9 cellular contexts compared by ENCODE assay signal in the genomic region with DNA sequence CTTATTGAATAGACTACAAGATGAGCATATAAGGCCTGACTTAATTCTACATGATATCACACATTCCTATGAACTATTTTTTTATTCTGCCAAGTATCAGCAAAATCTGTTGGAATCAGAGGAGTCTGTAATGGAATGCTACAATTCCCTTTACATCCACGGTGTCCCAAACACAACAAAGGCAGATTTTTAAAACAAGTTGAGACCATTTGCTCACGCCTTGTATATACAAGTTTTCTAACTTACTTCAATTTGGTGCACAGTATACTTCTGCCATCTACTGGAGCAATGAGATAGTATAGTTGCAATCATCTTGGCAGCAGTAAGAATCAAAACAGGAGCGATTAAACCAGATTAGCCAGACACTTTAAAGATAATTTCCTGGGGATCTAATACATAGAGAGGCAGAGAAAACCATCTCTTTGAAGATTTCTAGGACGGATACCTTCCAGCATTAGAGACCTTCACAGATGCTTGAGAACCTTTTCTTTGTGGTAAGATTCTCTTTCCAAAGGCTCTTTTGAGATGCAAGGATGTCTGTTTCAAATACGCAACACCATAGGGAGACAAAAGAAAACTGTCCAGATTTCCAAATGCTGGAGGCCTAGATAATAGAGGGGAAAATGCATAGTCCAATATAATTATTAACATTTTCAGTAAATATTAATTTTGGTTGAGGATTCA.
A peak's percentile ranks its signal among the peaks of the same experiment; 100 is the strongest.
DNase-seq lines count a peak whose midpoint lies in the region; ATAC-seq, FAIRE-seq and TF ChIP-seq lines count a peak whose summit lies in the region.
"Had no signal": no experiment of that assay in that cellular context is flagged by ENCODE, and none has a peak within 500 bp of the region (broad histone marks: within the 10 kb centered on the region; RNA-seq: fewer than 3 reads in every experiment).

No MANE protein-coding gene starts in this region.

- H3K27me3 ChIP-seq in GM12878 (replicated peaks in 1 of 2; ENCODE audit: control insufficient read depth in 2 of 2, insufficient read depth in 2 of 2, low read length in 1 of 2): no peaks in the 10 kb centered on the region

- RAD21 ChIA-PET in GM12878 (lab: Charles Lee; ENCODE audit: unreplicated experiment): no interaction called here

- H3K27ac Mint-ChIP-seq in osteocyte (ENCODE audit: unreplicated experiment): no peak overlapping the region
- no peak overlapping the region for H3K27ac Mint-ChIP-seq in stimulated activated memory B cell treated with anti-CD40 and anti-IgM and Interleukin-4, amounts not matched to agents 10 μg/mL and 1 μg/mL and 100 μg/mL, for 72 hours
- H3K27ac Mint-ChIP-seq: T-cell had no signal

- H3K27me3 Mint-ChIP-seq in osteocyte (ENCODE audit: unreplicated experiment): no peaks in the 10 kb centered on the region
- no peaks in the 10 kb centered on the region for H3K27me3 Mint-ChIP-seq in stimulated activated memory B cell treated with anti-CD40 and anti-IgM and Interleukin-4, amounts not matched to agents 10 μg/mL and 1 μg/mL and 100 μg/mL, for 72 hours
- H3K27me3 Mint-ChIP-seq: T-cell had no signal

- TF ChIP-seq EP300 in GM12878 (IDR thresholded peaks at IDR 0.05; ENCODE audit: borderline replicate concordance in 1 of 2, control insufficient read depth in 1 of 2, low read depth in 2 of 2, low read length in 2 of 2): no peak

- no peaks in the 10 kb centered on the region for H3K4me1 Mint-ChIP-seq in osteocyte (ENCODE audit: unreplicated experiment)
- H3K4me1 Mint-ChIP-seq in stimulated activated memory B cell treated with anti-CD40 and anti-IgM and Interleukin-4, amounts not matched to agents 10 μg/mL and 1 μg/mL and 100 μg/mL, for 72 hours: no peaks in the 10 kb centered on the region
- H3K4me1 Mint-ChIP-seq: T-cell had no signal

- no peak overlapping the region for H3K27ac ChIP-seq in GM12878 (ENCODE audit: control insufficient read depth, insufficient read depth)
- H3K27ac ChIP-seq in substantia nigra (ENCODE audit: low read depth, low read length, poor library complexity, severe bottlenecking): no peak overlapping the region

- SMC1A ChIA-PET in GM12878 (lab: Charles Lee; ENCODE audit: uncharacterized antibody, unreplicated experiment): no interaction called here

- no peaks in the 10 kb centered on the region for H3K36me3 ChIP-seq in GM12878 (ENCODE audit: control insufficient read depth in 2 of 2, insufficient read depth in 2 of 2, low read length in 1 of 2)

- intact Hi-C loops in GM12878 (cut with micrococcal nuclease; ENCODE audit: unreplicated experiment): no loop called here

- H3K9me3 ChIP-seq in GM12878 (replicated peaks; ENCODE audit: control insufficient read depth, insufficient read depth, low read length): no peaks in the 10 kb centered on the region

- no peak overlapping the region for H3K4me3 Mint-ChIP-seq in osteocyte (ENCODE audit: unreplicated experiment)
- H3K4me3 Mint-ChIP-seq in stimulated activated memory B cell treated with anti-CD40 and anti-IgM and Interleukin-4, amounts not matched to agents 10 μg/mL and 1 μg/mL and 100 μg/mL, for 72 hours: no peak overlapping the region
- H3K4me3 Mint-ChIP-seq: T-cell had no signal

- no peak overlapping the region for H3K4me3 ChIP-seq in GM12878

- POLR2A ChIA-PET in GM12878 (lab: Charles Lee): no interaction called here

- TF ChIP-seq CTCF in GM13976 (IDR thresholded peaks at IDR 0.05; ENCODE audit: borderline replicate concordance, control extremely low read depth, extremely low read depth, insufficient read depth, missing control alignments) (peak; percentile 20), LNCAP (IDR thresholded peaks at IDR 0.05) (peak; percentile 67), GM12878 (IDR thresholded peaks at IDR 0.05 in 2 of 3, conservative IDR thresholded peaks at IDR 0.05 in 1 of 3; ENCODE audit: control insufficient read depth in 2 of 3, extremely low read depth in 1 of 3, insufficient read depth in 1 of 3, low read depth in 3 of 3, low read length in 3 of 3) (peak; percentile 37 to 51 (median 45); a peak in 3 of 6 replicates), osteocyte (IDR thresholded peaks at IDR 0.05) (peak; percentile 62)

- 26% methylated on average over 5 of the region's 5 CpGs for WGBS in GM12878 (ENCODE audit: insufficient coverage, insufficient replicate concordance, low lambda C conversion rate, missing lambda C conversion rate)

- H4K20me1 ChIP-seq in GM12878 (ENCODE audit: control insufficient read depth, insufficient read depth): no peaks in the 10 kb centered on the region

- DNase-seq in GM13976 (ENCODE audit: low spot score) (peak; percentile 6), GM12878 (ENCODE audit: low read depth, low spot score) (no peak), osteocyte (ENCODE audit: extremely low spot score, unreplicated experiment) (no peak), substantia nigra (lab: John Stamatoyannopoulos, UW) (no peak), NCI-H2171 (lab: John Stamatoyannopoulos, UW) (no peak)
- DNase-seq: dermis blood vessel endothelial cell, T-cell had no signal

- TF ChIP-seq RAD21 in GM12878 (IDR thresholded peaks at IDR 0.05; ENCODE audit: insufficient read depth, low read depth, low read length): peak; percentile 45

- in situ Hi-C loops in GM13976 (cut with MboI; ENCODE audit: low sequenced_read_pairs, unreplicated experiment): no loop called here
- in situ Hi-C loops in GM12878 (cut with MboI): no loop called here

- no peaks in the 10 kb centered on the region for H3K79me2 ChIP-seq in GM12878 (ENCODE audit: control insufficient read depth, insufficient read depth, low read length)

- no peak overlapping the region for H3K9ac ChIP-seq in GM12878 (ENCODE audit: control insufficient read depth, insufficient read depth, low read length)

- FAIRE-seq in GM12878 (lab: Jason Lieb, UNC): no peak

- peak; percentile 81 for ATAC-seq in GM12878
- ATAC-seq in stimulated activated memory B cell treated with anti-CD40 and anti-IgM and Interleukin-4, amounts not matched to agents 10 μg/mL and 1 μg/mL and 100 μg/mL, for 72 hours: no peak
- ATAC-seq: T-cell had no signal

- H3K4me2 ChIP-seq in GM12878 (ENCODE audit: control insufficient read depth, insufficient read depth): no peak overlapping the region

- no peaks in the 10 kb centered on the region for H3K36me3 Mint-ChIP-seq in osteocyte (ENCODE audit: unreplicated experiment)
- H3K36me3 Mint-ChIP-seq in stimulated activated memory B cell treated with anti-CD40 and anti-IgM and Interleukin-4, amounts not matched to agents 10 μg/mL and 1 μg/mL and 100 μg/mL, for 72 hours: no peaks in the 10 kb centered on the region
- H3K36me3 Mint-ChIP-seq: T-cell had no signal

- H3K9me3 Mint-ChIP-seq in osteocyte (ENCODE audit: unreplicated experiment): no peaks in the 10 kb centered on the region
- peaks cover 4% of the 10 kb centered on the region for H3K9me3 Mint-ChIP-seq in stimulated activated memory B cell treated with anti-CD40 and anti-IgM and Interleukin-4, amounts not matched to agents 10 μg/mL and 1 μg/mL and 100 μg/mL, for 72 hours

- no TSS peak for BruUV-seq in GM12878 (replicated peaks; lab: Mats Ljungman, UMichigan)

- H3K4me1 ChIP-seq in GM12878 (ENCODE audit: control insufficient read depth, insufficient read depth, low read length): no peaks in the 10 kb centered on the region

- no peak overlapping the region for H2AFZ ChIP-seq in GM12878 (ENCODE audit: control insufficient read depth, low read depth, low read length)

- CTCF ChIA-PET in GM12878 (lab: Yijun Ruan, JAX): no interaction called here

- no peak for TF ChIP-seq POLR2A in GM12878 (IDR thresholded peaks at IDR 0.05; ENCODE audit: low read depth, low read length)

TF ChIP-seq in GM12878, 131 proteins besides CTCF, POLR2A, EP300 and RAD21:
- TF ChIP-seq ZZZ3 (IDR thresholded peaks at IDR 0.05; ENCODE audit: control insufficient read depth, insufficient read length, low read depth) (no peak), SMC3 (IDR thresholded peaks at IDR 0.05; ENCODE audit: borderline replicate concordance, low read length) (peak; percentile 2; the same call in 1 of the 2 replicates), BCL11A (IDR thresholded peaks at IDR 0.05; ENCODE audit: low read depth, low read length) (no peak), IRF5 (IDR thresholded peaks at IDR 0.05; ENCODE audit: borderline replicate concordance) (no peak)
TF ChIP-seq in GM12878: peak in this region for 1.
